8 cellular contexts compared by ENCODE assay signal in the genomic region with DNA sequence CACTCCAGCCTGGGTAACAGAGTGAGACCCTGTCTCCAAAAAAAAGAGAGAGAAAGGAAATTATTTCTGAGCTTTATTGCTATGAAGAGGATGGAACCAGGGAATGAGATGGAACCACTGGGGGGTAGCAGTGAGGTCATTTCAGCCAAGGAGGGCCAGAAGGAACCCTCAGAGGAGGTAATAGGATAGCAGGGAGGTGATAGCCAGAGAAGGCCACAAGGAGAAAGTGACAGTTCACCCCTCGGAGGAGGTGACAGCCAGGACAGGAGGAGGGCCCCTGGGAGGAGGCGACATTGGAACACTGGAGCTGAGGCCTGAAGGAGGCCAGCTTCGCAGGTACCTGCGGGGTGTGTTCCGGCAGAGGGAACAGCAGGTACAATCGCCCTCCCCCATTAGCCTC. TPM values are rescaled to one million over a fixed set of nuclear protein-coding genes. Genes with fewer than 3 reads are reported as not detected.
A peak's percentile ranks its signal among the peaks of the same experiment; 100 is the strongest.
DNase-seq lines count a peak whose midpoint lies in the region; ATAC-seq and TF ChIP-seq lines count a peak whose summit lies in the region.

No MANE protein-coding gene starts in this region.

- ATAC-seq in central memory CD8-positive, alpha-beta T cell (replicated peaks; ENCODE audit: extremely low read depth, poor library complexity, severe bottlenecking), result no peak
- no peak for ATAC-seq in natural killer cell

- H3K4me1 Mint-ChIP-seq in activated CD4-positive, alpha-beta T cell treated with anti-CD3 and anti-CD28 coated beads, Interleukin-2, amount 10 ng/mL, durations not matched to agents 24 days and 14 days, result peaks cover 10% of the 10 kb centered on the region
- peaks cover 13% of the 10 kb centered on the region for H3K4me1 Mint-ChIP-seq in central memory CD8-positive, alpha-beta T cell
- H3K4me1 Mint-ChIP-seq in natural killer cell, result peaks cover 16% of the 10 kb centered on the region in 2 donors

- peak overlapping the region; percentile 84 for H3K4me3 Mint-ChIP-seq in activated CD4-positive, alpha-beta T cell treated with anti-CD3 and anti-CD28 coated beads, Interleukin-2, amount 10 ng/mL, durations not matched to agents 24 days and 14 days
- peak overlapping the region; percentile 87 for H3K4me3 Mint-ChIP-seq in central memory CD8-positive, alpha-beta T cell
- peak overlapping the region; percentile 88 for H3K4me3 Mint-ChIP-seq in natural killer cell

- no peaks in the 10 kb centered on the region for H3K9me3 Mint-ChIP-seq in activated CD4-positive, alpha-beta T cell treated with anti-CD3 and anti-CD28 coated beads, Interleukin-2, amount 10 ng/mL, durations not matched to agents 24 days and 14 days
- no peaks in the 10 kb centered on the region for H3K9me3 Mint-ChIP-seq in central memory CD8-positive, alpha-beta T cell
- H3K9me3 Mint-ChIP-seq in natural killer cell, result no peaks in the 10 kb centered on the region

- DNase-seq in activated CD4-positive, alpha-beta T cell treated with anti-CD3 and anti-CD28 coated beads, Interleukin-2, amount 10 ng/mL, durations not matched to agents 24 days and 14 days, result no peak
- DNase-seq in activated CD4-positive, alpha-beta T cell treated with anti-CD3 and anti-CD28 coated beads, Interleukin-2, amount 50 U/mL, for 1 hour, result no peak
- DNase-seq in NAMALWA (ENCODE audit: low spot score) (peak; percentile 53), natural killer cell (no peak), inferior parietal cortex (ENCODE audit: extremely low spot score) (no peak), NCI-H1092 (lab: John Stamatoyannopoulos, UW) (no peak), NCI-H146 (lab: John Stamatoyannopoulos, UW) (no peak)
- no peak for DNase-seq in central memory CD8-positive, alpha-beta T cell (ENCODE audit: low spot score in 2 of 2)

- peak overlapping the region; percentile 74 for H3K27ac Mint-ChIP-seq in activated CD4-positive, alpha-beta T cell treated with anti-CD3 and anti-CD28 coated beads, Interleukin-2, amount 10 ng/mL, durations not matched to agents 24 days and 14 days
- H3K27ac Mint-ChIP-seq in central memory CD8-positive, alpha-beta T cell (ENCODE audit: low read depth), result peak overlapping the region; percentile 91
- H3K27ac Mint-ChIP-seq in natural killer cell, result peak overlapping the region; percentile 58 to 86

- intact Hi-C loops in activated CD4-positive, alpha-beta T cell treated with anti-CD3 and anti-CD28 coated beads, Interleukin-2, amount 10 ng/mL, durations not matched to agents 24 days and 14 days (cut with micrococcal nuclease), result loop anchor here (1.0 to 2.0 kb wide), 2 partner anchors 71 to 136 kb away; no protein-coding TSS in a partner anchor
- intact Hi-C loops in natural killer cell (cut with micrococcal nuclease), result no loop called here

- peaks cover 7% of the 10 kb centered on the region for H3K36me3 Mint-ChIP-seq in activated CD4-positive, alpha-beta T cell treated with anti-CD3 and anti-CD28 coated beads, Interleukin-2, amount 10 ng/mL, durations not matched to agents 24 days and 14 days (ENCODE audit: low read depth)
- H3K36me3 Mint-ChIP-seq in central memory CD8-positive, alpha-beta T cell (ENCODE audit: insufficient read depth), result peaks cover 16% of the 10 kb centered on the region
- no peaks in the 10 kb centered on the region for H3K36me3 Mint-ChIP-seq in natural killer cell

- no peak for TF ChIP-seq CTCF in natural killer cell (IDR thresholded peaks at IDR 0.05)

- no peaks in the 10 kb centered on the region for H3K27me3 Mint-ChIP-seq in activated CD4-positive, alpha-beta T cell treated with anti-CD3 and anti-CD28 coated beads, Interleukin-2, amount 10 ng/mL, durations not matched to agents 24 days and 14 days
- H3K27me3 Mint-ChIP-seq in central memory CD8-positive, alpha-beta T cell, result no peaks in the 10 kb centered on the region
- H3K27me3 Mint-ChIP-seq in natural killer cell (ENCODE audit: low read depth in 2 of 2), result no peaks in the 10 kb centered on the region

RNA-seq across cellular contexts. Expression of a gene that starts 0.7 kb away (rescaled TPM):
- 14.6 and 18.5 TPM in 2 replicates for total RNA-seq in activated CD4-positive, alpha-beta T cell treated with anti-CD3 and anti-CD28 coated beads, Interleukin-2, amount 10 ng/mL, durations not matched to agents 24 days and 14 days
- total RNA-seq in natural killer cell, result 10 to 100 TPM; 69.1 to 73.3 (median 71.0) TPM

RNA-seq across cellular contexts. Expression of a gene that starts 16.8 kb away (rescaled TPM):
- total RNA-seq in activated CD4-positive, alpha-beta T cell treated with anti-CD3 and anti-CD28 coated beads, Interleukin-2, amount 10 ng/mL, durations not matched to agents 24 days and 14 days, result 217 and 225 TPM in 2 replicates
- total RNA-seq in natural killer cell, result 10 to 100 TPM; 42.4 to 60.8 (median 44.8) TPM

RNA-seq across cellular contexts. Expression of a gene that starts 46.3 kb away (rescaled TPM):
- 0.26 TPM in 1 of 2 replicates, not detected in the other for total RNA-seq in activated CD4-positive, alpha-beta T cell treated with anti-CD3 and anti-CD28 coated beads, Interleukin-2, amount 10 ng/mL, durations not matched to agents 24 days and 14 days
- total RNA-seq in natural killer cell, result 1 to 10 TPM in 1 of 3 donors, under 1 TPM in 1, not detected in 1; 0.85 to 1.5 TPM

RNA-seq across cellular contexts. Expression of a gene that starts 57.7 kb away (rescaled TPM):
- total RNA-seq in activated CD4-positive, alpha-beta T cell treated with anti-CD3 and anti-CD28 coated beads, Interleukin-2, amount 10 ng/mL, durations not matched to agents 24 days and 14 days, result not detected in 2 replicates
- 10 to 100 TPM in 2 of 3 donors, 1 to 10 TPM in 1; 3.9 to 28.2 (median 12.0) TPM for total RNA-seq in natural killer cell

RNA-seq across cellular contexts. Expression of a gene that starts 58.3 kb away (rescaled TPM):
- 382 and 413 TPM in 2 replicates for total RNA-seq in activated CD4-positive, alpha-beta T cell treated with anti-CD3 and anti-CD28 coated beads, Interleukin-2, amount 10 ng/mL, durations not matched to agents 24 days and 14 days
- total RNA-seq in natural killer cell, result 1,000 to 10,000 TPM; 1,182 to 2,122 (median 1,520) TPM
